Comparison of ENCODE assay signal across 7 cellular contexts in genomic region chr11:101914349-101914736, GRCh38. TPM values are rescaled to one million over a fixed set of nuclear protein-coding genes. Genes with fewer than 3 reads are reported as not detected.
A peak's percentile ranks its signal among the peaks of the same experiment; 100 is the strongest.
DNase-seq lines count a peak whose midpoint lies in the region; ATAC-seq and TF ChIP-seq lines count a peak whose summit lies in the region.

No MANE protein-coding gene starts in this region.

- H3K4me3 ChIP-seq in HAP-1 (peak overlapping the region; percentile 74), right atrium auricular region (peak overlapping the region; percentile 67 to 74), spleen (peak overlapping the region; percentile 68 to 94 (median 77))

- CTCF ChIA-PET in activated CD8-positive, alpha-beta T cell treated with anti-CD3 and anti-CD28 coated beads, Interleukin-2, amount 10 ng/mL, durations not matched to agents 7 days and 5 days (lab: Charles Lee): interaction anchor here (0.7 to 1.2 kb wide), 9 partner anchors 8 to 354 kb away, joined by 3 to 7 read pairs (median 3); no protein-coding TSS in a partner anchor

- H3K4me1 ChIP-seq in HAP-1 (peaks cover 23% of the 10 kb centered on the region), right atrium auricular region (peaks cover 0 to 23% of the 10 kb centered on the region in 2 donors), spleen (peaks cover 0 to 29% (median 17%) of the 10 kb centered on the region in 6 donors)

- WGBS in spleen, 5 donors: 13 to 18% (median 15%) methylated on average over 6 of the region's 6 CpGs

- peaks cover 22% of the 10 kb centered on the region for H3K4me1 Mint-ChIP-seq in activated CD8-positive, alpha-beta T cell treated with anti-CD3 and anti-CD28 coated beads, Interleukin-2, amount 10 ng/mL, durations not matched to agents 7 days and 5 days (ENCODE audit: low read depth)

- H3K9me3 ChIP-seq in HAP-1: no peaks in the 10 kb centered on the region
- no peaks in the 10 kb centered on the region for H3K9me3 ChIP-seq in right atrium auricular region
- no peaks in the 10 kb centered on the region for H3K9me3 ChIP-seq in spleen

- intact Hi-C loops in spleen (cut with DNase I; ENCODE audit: low total_unique reads): no loop called here

- peak overlapping the region; percentile 81 for H3K27ac ChIP-seq in right atrium auricular region
- H3K27ac ChIP-seq in spleen: peak overlapping the region in 7 of 8 donors; percentile 11 to 88 (median 84)

- H3K36me3 ChIP-seq in HAP-1 (replicated peaks) (no peaks in the 10 kb centered on the region), right atrium auricular region (no peaks in the 10 kb centered on the region), spleen (no peaks in the 10 kb centered on the region)

- ATAC-seq in activated CD8-positive, alpha-beta T cell treated with anti-CD3 and anti-CD28 coated beads, Interleukin-2, amount 10 ng/mL, durations not matched to agents 7 days and 5 days: no peak
- no peak for ATAC-seq in GM19023 (IDR thresholded peaks at IDR 0.05; ENCODE audit: unreplicated experiment)

- no peak overlapping the region for H3K27ac Mint-ChIP-seq in activated CD8-positive, alpha-beta T cell treated with anti-CD3 and anti-CD28 coated beads, Interleukin-2, amount 10 ng/mL, durations not matched to agents 7 days and 5 days

- in situ Hi-C loops in HAP-1 (cut with MboI; ENCODE audit: low sequenced_read_pairs): no loop called here

- TF ChIP-seq CTCF in right atrium auricular region (IDR thresholded peaks at IDR 0.05): no peak
- no peak for TF ChIP-seq CTCF in spleen (IDR thresholded peaks at IDR 0.05 in 8 of 11, conservative IDR thresholded peaks at IDR 0.05 in 3 of 11)

- H3K27me3 Mint-ChIP-seq in activated CD8-positive, alpha-beta T cell treated with anti-CD3 and anti-CD28 coated beads, Interleukin-2, amount 10 ng/mL, durations not matched to agents 7 days and 5 days (ENCODE audit: low read depth): peaks cover 3% of the 10 kb centered on the region

- POLR2A ChIA-PET in activated CD8-positive, alpha-beta T cell treated with anti-CD3 and anti-CD28 coated beads, Interleukin-2, amount 10 ng/mL, durations not matched to agents 7 days and 5 days (lab: Charles Lee): interaction anchor here (0.6 kb wide), 1 partner anchor 80 kb away, joined by 3 read pairs; no protein-coding TSS in a partner anchor

- no peaks in the 10 kb centered on the region for H3K9me3 Mint-ChIP-seq in activated CD8-positive, alpha-beta T cell treated with anti-CD3 and anti-CD28 coated beads, Interleukin-2, amount 10 ng/mL, durations not matched to agents 7 days and 5 days (ENCODE audit: insufficient read depth)

- peak overlapping the region; percentile 88 for H3K4me3 Mint-ChIP-seq in activated CD8-positive, alpha-beta T cell treated with anti-CD3 and anti-CD28 coated beads, Interleukin-2, amount 10 ng/mL, durations not matched to agents 7 days and 5 days

- DNase-seq in HAP-1 (ENCODE audit: low spot score in 2 of 2): no peak
- DNase-seq in activated CD8-positive, alpha-beta T cell treated with anti-CD3 and anti-CD28 coated beads, Interleukin-2, amount 10 ng/mL, durations not matched to agents 7 days and 5 days: no peak
- no peak for DNase-seq in right atrium auricular region (ENCODE audit: low spot score)
- no peak for DNase-seq in spleen
- DNase-seq in ureter (ENCODE audit: low spot score): no peak
- no peak for DNase-seq in NCI-H446 treated with DMSO at 0.1 percent for 48 hours (lab: John Stamatoyannopoulos, UW)

- H3K27me3 ChIP-seq in HAP-1 (ENCODE audit: low read depth) (no peaks in the 10 kb centered on the region), right atrium auricular region (no peaks in the 10 kb centered on the region), spleen (replicated peaks in 1 of 7) (no peaks in the 10 kb centered on the region)

- no peaks in the 10 kb centered on the region for H3K36me3 Mint-ChIP-seq in activated CD8-positive, alpha-beta T cell treated with anti-CD3 and anti-CD28 coated beads, Interleukin-2, amount 10 ng/mL, durations not matched to agents 7 days and 5 days (ENCODE audit: low read depth)

- TF ChIP-seq POLR2A in spleen (IDR thresholded peaks at IDR 0.05): no peak

RNA-seq across cellular contexts. Expression of gene CEP126, which starts 0.5 kb away (rescaled TPM):
- total RNA-seq in activated CD8-positive, alpha-beta T cell treated with anti-CD3 and anti-CD28 coated beads, Interleukin-2, amount 10 ng/mL, durations not matched to agents 7 days and 5 days: under 1 TPM; 0.34 to 0.37 TPM
- total RNA-seq in right atrium auricular region (1 to 10 TPM; 2.7 to 3.7 TPM), spleen (1 to 10 TPM; 2.0 to 4.4 (median 2.7) TPM), ureter (8.1 TPM)
- polyA plus RNA-seq in spleen: 1 to 10 TPM in 2 of 3 donors, under 1 TPM in 1; 0.76 to 3.7 (median 2.2) TPM

RNA-seq across cellular contexts. Expression of gene ANGPTL5, which starts 2.0 kb away (rescaled TPM):
- not detected for total RNA-seq in activated CD8-positive, alpha-beta T cell treated with anti-CD3 and anti-CD28 coated beads, Interleukin-2, amount 10 ng/mL, durations not matched to agents 7 days and 5 days
- 1 to 10 TPM; 1.4 to 3.3 TPM for total RNA-seq in right atrium auricular region
- total RNA-seq in spleen: not detected
- not detected for polyA plus RNA-seq in spleen
- not detected for total RNA-seq in ureter
